19 cellular contexts compared by ENCODE assay signal in genomic region chr1:228043281-228043845, GRCh38. TPM values are rescaled to one million over a fixed set of nuclear protein-coding genes. Genes with fewer than 3 reads are reported as not detected.
A peak's percentile ranks its signal among the peaks of the same experiment; 100 is the strongest.
DNase-seq lines count a peak whose midpoint lies in the region; ATAC-seq, FAIRE-seq and TF ChIP-seq lines count a peak whose summit lies in the region.
"Had no signal": no experiment of that assay in that cellular context is flagged by ENCODE, and none has a peak within 500 bp of the region (broad histone marks: within the 10 kb centered on the region; RNA-seq: fewer than 3 reads in every experiment).

No MANE protein-coding gene starts in this region.

- in situ Hi-C loops in astrocyte of the cerebellum (cut with HindIII; ENCODE audit: low sequenced_read_pairs) = no loop called here

- intact Hi-C loops in kidney (cut with DNase I) = no loop called here

- DNase-seq in A172 (ENCODE audit: low spot score) = peak; percentile 42
- DNase-seq in HPDE6-E6E7 (ENCODE audit: extremely low spot score) = peak; percentile 91
- DNase-seq in astrocyte of the cerebellum (ENCODE audit: low read depth) = peak; percentile 5
- peak; percentile 10 for DNase-seq in kidney
- no peak for DNase-seq in NCI-H1048 (lab: John Stamatoyannopoulos, UW)
- no peak for DNase-seq in cortex of kidney (lab: John Stamatoyannopoulos, UW)
- DNase-seq in COR-L47 (lab: John Stamatoyannopoulos, UW) = no peak
- DNase-seq: activated CD8-positive, alpha-beta T cell treated with anti-CD3 and anti-CD28 coated beads for 36 hours; activated naive CD8-positive, alpha-beta T cell treated with anti-CD3 and anti-CD28 coated beads, Interleukin-2, amount 10 ng/mL, durations not matched to agents 7 days and 5 days; CD4-positive, alpha-beta memory T cell; effector CD8-positive, alpha-beta T cell; HFFc6; left colon; NCI-H82; substantia nigra; WERI-Rb-1 had no signal

- no peak overlapping the region for H3K27ac ChIP-seq in kidney (ENCODE audit: low read depth in 2 of 2, low read length in 2 of 2)
- H3K27ac ChIP-seq: neutrophil, WERI-Rb-1 had no signal

- H3K9ac ChIP-seq in kidney (ENCODE audit: low read length in 2 of 2) = no peak overlapping the region

- H3K9me3 ChIP-seq in kidney (ENCODE audit: control insufficient read depth in 1 of 2, low read length in 2 of 2) = no peaks in the 10 kb centered on the region
- H3K9me3 ChIP-seq: neutrophil had no signal

- H3K4me3 ChIP-seq in astrocyte of the cerebellum (ENCODE audit: low read depth, low read length) = no peak overlapping the region
- no peak overlapping the region for H3K4me3 ChIP-seq in kidney (ENCODE audit: low read length in 2 of 2)

- FAIRE-seq in kidney (lab: Jason Lieb, UNC) = no peak
- FAIRE-seq: GM19239 had no signal

- no peak for ATAC-seq in HG03439 (IDR thresholded peaks at IDR 0.05; ENCODE audit: unreplicated experiment)
- ATAC-seq: activated CD8-positive, alpha-beta T cell treated with anti-CD3 and anti-CD28 coated beads for 36 hours; left colon had no signal

- H3K36me3 ChIP-seq in kidney (ENCODE audit: control insufficient read depth in 1 of 2, insufficient read depth in 2 of 2, low read length in 2 of 2) = no peaks in the 10 kb centered on the region
- H3K36me3 ChIP-seq: neutrophil, WERI-Rb-1 had no signal

- TF ChIP-seq CTCF in astrocyte of the cerebellum (IDR thresholded peaks at IDR 0.05; ENCODE audit: low read depth, low read length, missing control alignments) (no peak), kidney (IDR thresholded peaks at IDR 0.05; ENCODE audit: borderline replicate concordance, extremely low read depth, insufficient read depth) (no peak)

- H3K4me1 ChIP-seq in kidney (ENCODE audit: control insufficient read depth in 1 of 2, insufficient read depth in 1 of 2, low read depth in 1 of 2, low read length in 2 of 2) = no peaks in the 10 kb centered on the region

RNA-seq across cellular contexts. Expression of gene WNT3A, which starts 36.6 kb away (rescaled TPM):
- total RNA-seq in A172 (2014; rRNA removed; shearing (Covaris generic)) = 0.72 TPM in 1 of 2 replicates, not detected in the other
- total RNA-seq in kidney = not detected
- not detected for polyA plus RNA-seq in kidney (ENCODE audit: insufficient read depth, low read depth, low replicate concordance)
- total RNA-seq: activated CD8-positive, alpha-beta T cell treated with anti-CD3 and anti-CD28 coated beads for 36 hours; activated naive CD8-positive, alpha-beta T cell treated with anti-CD3 and anti-CD28 coated beads, Interleukin-2, amount 10 ng/mL, durations not matched to agents 7 days and 5 days; CD4-positive, alpha-beta memory T cell; HFFc6 had no signal
- polyA plus RNA-seq: CD4-positive, alpha-beta memory T cell had no signal

RNA-seq across cellular contexts. Expression of gene ARF1, which starts 39.1 kb away (rescaled TPM):
- 263 and 292 TPM in 2 replicates for total RNA-seq in A172 (2014; rRNA removed; shearing (Covaris generic))
- 383 TPM for total RNA-seq in kidney
- 398 TPM for polyA plus RNA-seq in kidney (ENCODE audit: insufficient read depth, low read depth, low replicate concordance)

RNA-seq across cellular contexts. Expression of gene C1orf35, which starts 59.8 kb away (rescaled TPM):
- 31.7 and 31.8 TPM in 2 replicates for total RNA-seq in A172 (2014; rRNA removed; shearing (Covaris generic))
- 17.4 TPM for total RNA-seq in kidney
- 17.6 TPM for polyA plus RNA-seq in kidney (ENCODE audit: insufficient read depth, low read depth, low replicate concordance)

Comparison
In these comparisons a context has a peak if more than half of its experiments do, and no peak if none do; other contexts are left out.
1. DNase-seq: peak in A172 (single experiment), HPDE6-E6E7 (single experiment), astrocyte of the cerebellum (single experiment) and kidney (single experiment); none in NCI-H1048 (single experiment), cortex of kidney (single experiment) and COR-L47 (single experiment).